8 cellular contexts compared by ENCODE assay signal in the genomic region with DNA sequence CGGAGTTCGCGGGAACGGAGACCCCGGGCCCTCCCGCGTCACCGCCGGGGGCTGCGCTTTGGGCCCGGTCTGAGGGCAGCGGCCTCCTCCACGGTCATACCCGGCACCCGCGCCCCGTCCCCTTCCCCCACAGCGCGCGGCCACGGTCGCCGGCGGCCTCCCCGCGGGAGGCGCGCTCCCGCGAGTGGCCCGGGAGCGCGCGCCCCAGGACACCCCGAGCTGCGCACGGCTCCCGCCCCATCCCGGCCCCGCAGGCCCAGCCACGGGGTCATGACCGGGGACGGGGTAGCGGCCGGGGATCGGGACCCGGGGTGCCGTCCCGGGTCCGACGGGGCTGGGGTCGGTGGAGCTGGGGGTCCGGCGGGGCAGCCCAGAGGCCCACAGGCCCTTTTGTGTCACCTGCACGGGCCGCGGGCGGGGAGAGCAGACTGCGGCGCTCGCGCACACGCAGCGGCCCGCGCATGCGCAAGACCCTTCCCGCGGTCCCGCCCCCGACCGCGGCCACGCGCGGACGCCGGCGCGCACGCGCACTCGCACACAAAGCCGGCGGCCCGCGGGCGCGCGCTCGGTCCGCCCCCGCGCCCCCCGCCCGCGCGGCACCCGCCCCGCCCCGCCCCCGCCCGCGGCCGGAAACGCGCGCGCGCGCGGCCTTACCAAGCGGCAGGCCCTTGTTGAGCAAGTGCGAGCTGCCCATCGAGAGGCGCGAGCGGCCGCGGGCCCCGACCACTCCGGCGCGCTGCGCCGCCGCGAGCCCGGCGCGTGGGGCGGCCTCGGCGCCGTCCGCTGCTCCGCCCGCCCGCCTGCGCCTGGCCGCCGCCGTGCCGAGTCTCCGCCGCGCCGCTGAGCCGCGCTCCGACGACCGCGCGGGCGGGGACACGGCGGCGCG. TPM values are rescaled to one million over a fixed set of nuclear protein-coding genes. Genes with fewer than 3 reads are reported as not detected.
DNase-seq lines count a peak whose midpoint lies in the region; ATAC-seq and TF ChIP-seq lines count a peak whose summit lies in the region.

A gene (minus strand): TSS at position 869 of the 886 bp plus-strand sequence. CDS start 7,799 bp downstream, outside the sequence.

- peaks cover 38% of the 10 kb centered on the region for H3K9me3 Mint-ChIP-seq in nephron progenitor cell
- peaks cover 0 to 7% of the 10 kb centered on the region in 2 donors for H3K9me3 Mint-ChIP-seq in stimulated activated naive CD8-positive, alpha-beta T cell treated with anti-CD3 and anti-CD28 coated beads, Interleukin-15, amount 100 ng/mL, for 72 hours

- peak within 1 kb of the TSS; percentile 86 for H3K4me3 Mint-ChIP-seq in nephron progenitor cell
- peak within 1 kb of the TSS; percentile 91 to 97 for H3K4me3 Mint-ChIP-seq in stimulated activated naive CD8-positive, alpha-beta T cell treated with anti-CD3 and anti-CD28 coated beads, Interleukin-15, amount 100 ng/mL, for 72 hours

- no peak for TF ChIP-seq CTCF in fibroblast of the aortic adventitia (IDR thresholded peaks at IDR 0.05; ENCODE audit: insufficient read depth, low read length)
- TF ChIP-seq CTCF in nephron progenitor cell (IDR thresholded peaks at IDR 0.05) = no peak

- peak; percentile 38 for ATAC-seq in GM21723 (IDR thresholded peaks at IDR 0.05; ENCODE audit: unreplicated experiment)
- ATAC-seq in stimulated activated naive CD8-positive, alpha-beta T cell treated with anti-CD3 and anti-CD28 coated beads, Interleukin-15, amount 100 ng/mL, for 72 hours = peak; percentile 51

- peaks cover 38% of the 10 kb centered on the region for H3K36me3 Mint-ChIP-seq in nephron progenitor cell (ENCODE audit: low read depth)

- in situ Hi-C loops in KBM-7 (cut with MboI; ENCODE audit: low pct_unique_long_range_greater_than_20kb, low sequenced_read_pairs) = no loop called here

- H3K4me3 ChIP-seq in fibroblast of the aortic adventitia (ENCODE audit: low read depth, low read length) = peak within 1 kb of the TSS; percentile 75

- peaks cover 33% of the 10 kb centered on the region for H3K4me1 Mint-ChIP-seq in nephron progenitor cell
- peaks cover 78% of the 10 kb centered on the region for H3K4me1 Mint-ChIP-seq in stimulated activated naive CD8-positive, alpha-beta T cell treated with anti-CD3 and anti-CD28 coated beads, Interleukin-15, amount 100 ng/mL, for 72 hours

- H3K27me3 Mint-ChIP-seq in nephron progenitor cell (ENCODE audit: low read depth, poor library complexity) = peaks cover 4% of the 10 kb centered on the region
- no peaks in the 10 kb centered on the region for H3K27me3 Mint-ChIP-seq in stimulated activated naive CD8-positive, alpha-beta T cell treated with anti-CD3 and anti-CD28 coated beads, Interleukin-15, amount 100 ng/mL, for 72 hours

- no peak within 1 kb of the TSS for H3K27ac Mint-ChIP-seq in nephron progenitor cell
- H3K27ac Mint-ChIP-seq in stimulated activated naive CD8-positive, alpha-beta T cell treated with anti-CD3 and anti-CD28 coated beads, Interleukin-15, amount 100 ng/mL, for 72 hours = peak within 1 kb of the TSS; percentile 98 to 99

- DNase-seq in EH (ENCODE audit: low read depth) = peak; percentile 83
- DNase-seq in KBM-7 = peak; percentile 70
- DNase-seq in RPMI7951 (ENCODE audit: low read depth) = peak; percentile 73
- DNase-seq in activated T-helper 9 cell treated with anti-CD3 and anti-CD28 coated beads, Interleukin-2, amount 50 U/mL, for 16 hours (ENCODE audit: low read depth) = peak; percentile 82
- peak; percentile 84 for DNase-seq in fibroblast of the aortic adventitia (ENCODE audit: low read depth)
- DNase-seq in nephron progenitor cell = peak; percentile 79
- DNase-seq in stimulated activated naive CD8-positive, alpha-beta T cell treated with anti-CD3 and anti-CD28 coated beads, Interleukin-15, amount 100 ng/mL, for 72 hours = peak; percentile 86 to 91

RNA-seq across cellular contexts. Expression of the gene that starts here (rescaled TPM):
- 61.3 and 97.9 TPM in 2 replicates for total RNA-seq in RPMI7951 (2014; rRNA removed; shearing (Covaris generic))
- 141 and 191 TPM in 2 replicates for total RNA-seq in fibroblast of the aortic adventitia (ENCODE audit: low replicate concordance)

Comparison
In these comparisons a context has a peak if more than half of its experiments do, and no peak if none do; other contexts are left out.
1. Peak in every context shown above with its lines: DNase-seq, ATAC-seq and H3K4me3 ChIP-seq.